ENCODE assay signal across 26 cellular contexts in genomic region chr9:27422435-27422834, GRCh38.
"Had no signal": no experiment of that assay in that cellular context is flagged by ENCODE, and none has a peak within 500 bp of the region (broad histone marks: within the 10 kb centered on the region; RNA-seq: fewer than 3 reads in every experiment).

No MANE protein-coding gene starts in this region.

- H3K27ac Mint-ChIP-seq: immature natural killer cell; naive thymus-derived CD4-positive, alpha-beta T cell; natural killer cell treated with Interleukin-12 subunit alpha and Interleukin-12 subunit beta and Interleukin-15 and Interleukin-18, amount 100 ng/mL, for 72 hours; stimulated activated naive CD8-positive, alpha-beta T cell treated with anti-CD3 and anti-CD28 coated beads, Interleukin-15, Interleukin-2, amounts not matched to agents 100 ng/mL and 50 ng/mL, for 24 hours had no signal

- H3K27ac ChIP-seq: left ventricle myocardium inferior, pancreas, prostate gland, suprapubic skin, thoracic aorta, tibial artery, uterus had no signal

- H3K36me3 ChIP-seq: left ventricle myocardium inferior, pancreas, prostate gland, suprapubic skin, thoracic aorta, tibial artery, uterus had no signal

- H3K27me3 Mint-ChIP-seq: naive thymus-derived CD4-positive, alpha-beta T cell; natural killer cell treated with Interleukin-12 subunit alpha and Interleukin-12 subunit beta and Interleukin-15 and Interleukin-18, amount 100 ng/mL, for 72 hours; stimulated activated naive CD8-positive, alpha-beta T cell treated with anti-CD3 and anti-CD28 coated beads, Interleukin-15, Interleukin-2, amounts not matched to agents 100 ng/mL and 50 ng/mL, for 24 hours had no signal

- H3K9me3 Mint-ChIP-seq: natural killer cell treated with Interleukin-12 subunit alpha and Interleukin-12 subunit beta and Interleukin-15 and Interleukin-18, amount 100 ng/mL, for 72 hours; stimulated activated naive CD8-positive, alpha-beta T cell treated with anti-CD3 and anti-CD28 coated beads, Interleukin-15, Interleukin-2, amounts not matched to agents 100 ng/mL and 50 ng/mL, for 24 hours had no signal

- H3K4me3 ChIP-seq: left ventricle myocardium inferior, lung, pancreas, prostate gland, skin epidermis, suprapubic skin, thoracic aorta, tibial artery, uterus had no signal

- DNase-seq: hippocampal formation; immature natural killer cell; left ventricle myocardium inferior; mesenchymal stem cell; naive thymus-derived CD4-positive, alpha-beta T cell; nucleus accumbens; pancreas; posterior cingulate gyrus; retina; right cardiac atrium; stimulated activated CD4-positive, alpha-beta T cell treated with anti-CD3 and anti-CD28 coated beads, Interleukin-12 subunit alpha, Interleukin-12 subunit beta, amount 100 ng/mL, for 4 hours; stimulated activated CD4-positive, alpha-beta T cell treated with anti-CD3 and anti-CD28 coated beads, Interleukin-15, amount 100 ng/mL, for 24 hours; stimulated activated CD4-positive, alpha-beta T cell treated with anti-CD3 and anti-CD28 coated beads, Interleukin-2, amount 100 ng/mL, for 24 hours; stimulated activated CD4-positive, alpha-beta T cell treated with anti-CD3 and anti-CD28 coated beads, Interleukin-4, amount 100 ng/mL, for 1 hour; stimulated activated naive CD4-positive, alpha-beta T cell; tibial artery; uterus had no signal

- FAIRE-seq: islet of Langerhans, pancreas had no signal

- H3K4me3 Mint-ChIP-seq: immature natural killer cell; naive thymus-derived CD4-positive, alpha-beta T cell; natural killer cell treated with Interleukin-12 subunit alpha and Interleukin-12 subunit beta and Interleukin-15 and Interleukin-18, amount 100 ng/mL, for 72 hours; stimulated activated naive CD8-positive, alpha-beta T cell treated with anti-CD3 and anti-CD28 coated beads, Interleukin-15, Interleukin-2, amounts not matched to agents 100 ng/mL and 50 ng/mL, for 24 hours had no signal

- H3K4me1 ChIP-seq: pancreas, prostate gland had no signal

- ATAC-seq: naive thymus-derived CD4-positive, alpha-beta T cell; natural killer cell treated with Interleukin-12 subunit alpha and Interleukin-12 subunit beta and Interleukin-15 and Interleukin-18, amount 100 ng/mL, for 72 hours; pancreas; right cardiac atrium; sciatic nerve had no signal

- H3K4me1 Mint-ChIP-seq: immature natural killer cell had no signal

- H3K36me3 Mint-ChIP-seq: natural killer cell treated with Interleukin-12 subunit alpha and Interleukin-12 subunit beta and Interleukin-15 and Interleukin-18, amount 100 ng/mL, for 72 hours had no signal

- H3K9me3 ChIP-seq: left ventricle myocardium inferior, pancreas, prostate gland, suprapubic skin, thoracic aorta, tibial artery, uterus had no signal

- H3K27me3 ChIP-seq: pancreas, suprapubic skin, tibial artery, uterus had no signal
